16 cellular contexts compared by ENCODE assay signal in the genomic region with DNA sequence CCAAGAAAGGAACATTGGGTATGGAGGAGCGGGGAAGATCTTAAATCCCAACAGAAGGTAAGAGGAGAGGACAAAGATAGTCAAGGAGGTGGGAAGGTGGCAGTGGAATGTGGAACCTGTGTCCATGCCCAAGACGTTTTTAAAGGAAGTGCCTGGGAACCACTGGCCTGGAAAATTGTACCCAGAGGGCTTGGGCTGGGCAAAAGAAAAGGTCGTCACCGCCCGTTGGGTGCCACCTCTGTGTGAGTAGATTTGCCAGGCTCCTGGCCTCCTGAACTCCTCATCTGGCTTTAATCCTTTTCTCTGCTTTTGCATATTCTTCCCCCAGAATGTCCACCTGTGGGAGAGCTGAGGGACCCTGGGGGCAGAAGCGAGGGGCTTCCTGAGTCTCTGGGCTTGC.
"Had no signal": no experiment of that assay in that cellular context is flagged by ENCODE, and none has a peak within 500 bp of the region (broad histone marks: within the 10 kb centered on the region; RNA-seq: fewer than 3 reads in every experiment).

No MANE protein-coding gene starts in this region.

- H3K27me3 Mint-ChIP-seq: activated naive CD8-positive, alpha-beta T cell treated with anti-CD3 and anti-CD28 coated beads, Interleukin-2, amount 50 U/mL, for 24 hours had no signal

- H3K27me3 ChIP-seq: ascending aorta, ovary, upper lobe of left lung had no signal

- H3K4me1 Mint-ChIP-seq: activated naive CD8-positive, alpha-beta T cell treated with anti-CD3 and anti-CD28 coated beads, Interleukin-2, amount 50 U/mL, for 24 hours had no signal

- H3K36me3 ChIP-seq: ovary had no signal

- H3K4me3 ChIP-seq: ascending aorta, ovary, SK-N-MC, skin epidermis, upper lobe of left lung had no signal

- DNase-seq: activated CD4-positive, CD25-positive, alpha-beta regulatory T cell treated with anti-CD3 and anti-CD28 coated beads, Interleukin-2, amount 50 U/mL, for 72 hours; activated naive CD4-positive, alpha-beta T cell treated with anti-CD3 and anti-CD28 coated beads for 36 hours; activated naive CD8-positive, alpha-beta T cell treated with anti-CD3 and anti-CD28 coated beads, Interleukin-2, amount 50 U/mL, for 24 hours; hippocampal formation; left ventricle myocardium superior; mesenchymal stem cell; ovary; stimulated activated CD4-positive, alpha-beta T cell treated with anti-CD3 and anti-CD28 coated beads, Interleukin-4, amount 100 ng/mL, for 24 hours; stimulated activated naive CD8-positive, alpha-beta T cell treated with anti-CD3 and anti-CD28 coated beads, Interleukin-15, Interleukin-2, amounts not matched to agents 100 U/mL and 50 U/mL, for 24 hours; T-cell; T-helper 9 cell; upper lobe of left lung had no signal

- H3K9me3 ChIP-seq: ascending aorta, ovary, upper lobe of left lung had no signal

- ATAC-seq: activated naive CD8-positive, alpha-beta T cell treated with anti-CD3 and anti-CD28 coated beads, Interleukin-2, amount 50 U/mL, for 24 hours; left ventricle myocardium superior; stimulated activated naive CD8-positive, alpha-beta T cell treated with anti-CD3 and anti-CD28 coated beads, Interleukin-15, Interleukin-2, amounts not matched to agents 100 U/mL and 50 U/mL, for 24 hours; T-cell had no signal

- H3K27ac Mint-ChIP-seq: activated naive CD4-positive, alpha-beta T cell treated with anti-CD3 and anti-CD28 coated beads for 36 hours; activated naive CD8-positive, alpha-beta T cell treated with anti-CD3 and anti-CD28 coated beads, Interleukin-2, amount 50 U/mL, for 24 hours; activated T-helper 2 cell treated with anti-CD3 and anti-CD28 coated beads, Interferon-gamma antibody, Interleukin-2, Interleukin-4, amounts not matched to agents 10 μg/mL and 5 μg/mL and 100 μg/mL, durations not matched to agents 14 hours and 24 hours and 36 hours; T-cell had no signal

- H3K4me3 Mint-ChIP-seq: activated naive CD4-positive, alpha-beta T cell treated with anti-CD3 and anti-CD28 coated beads for 36 hours; activated naive CD8-positive, alpha-beta T cell treated with anti-CD3 and anti-CD28 coated beads, Interleukin-2, amount 50 U/mL, for 24 hours; T-cell had no signal

- H3K9me3 Mint-ChIP-seq: activated naive CD4-positive, alpha-beta T cell treated with anti-CD3 and anti-CD28 coated beads for 36 hours; activated naive CD8-positive, alpha-beta T cell treated with anti-CD3 and anti-CD28 coated beads, Interleukin-2, amount 50 U/mL, for 24 hours; activated T-helper 2 cell treated with anti-CD3 and anti-CD28 coated beads, Interferon-gamma antibody, Interleukin-2, Interleukin-4, amounts not matched to agents 10 μg/mL and 5 μg/mL and 100 μg/mL, durations not matched to agents 14 hours and 24 hours and 36 hours; T-cell had no signal

- H3K27ac ChIP-seq: ovary, SK-N-MC had no signal
